8 cellular contexts compared by ENCODE assay signal in genomic region chr20:47663354-47664067, GRCh38.
DNase-seq lines count a peak whose midpoint lies in the region; ATAC-seq and TF ChIP-seq lines count a peak whose summit lies in the region.

No MANE protein-coding gene starts in this region.

- no peak overlapping the region for H3K27ac ChIP-seq in breast epithelium

- H3K4me1 ChIP-seq in breast epithelium: no peaks in the 10 kb centered on the region

- TF ChIP-seq CTCF in AG04449 (IDR thresholded peaks at IDR 0.05; ENCODE audit: insufficient read depth, low read length, missing control alignments): peak; percentile 93
- peak; percentile 96 for TF ChIP-seq CTCF in WI38 (IDR thresholded peaks at IDR 0.05; ENCODE audit: low read depth, low read length)
- TF ChIP-seq CTCF in breast epithelium (IDR thresholded peaks at IDR 0.05): peak; percentile 87 to 95 (median 92)

- POLR2A ChIA-PET in AG04449 (lab: Yijun Ruan, JAX): no interaction called here

- no peaks in the 10 kb centered on the region for H3K9me3 ChIP-seq in breast epithelium

- H3K27me3 ChIP-seq in breast epithelium: no peaks in the 10 kb centered on the region

- DNase-seq in AG04449 (ENCODE audit: low read depth, low spot score): no peak
- DNase-seq in GM19238 (ENCODE audit: insufficient read length, low spot score): peak; percentile 71
- peak; percentile 11 for DNase-seq in NCI-H2107 (lab: John Stamatoyannopoulos, UW)
- peak; percentile 65 to 80 for DNase-seq in breast epithelium (ENCODE audit: low spot score in 2 of 2)
- DNase-seq in islet precursor cell: peak; percentile 95
- peak; percentile 46 to 59 (median 53) for DNase-seq in stimulated activated CD4-positive, alpha-beta T cell treated with anti-CD3 and anti-CD28 coated beads, Interleukin-1b, Interleukin-23, amount 100 ng/mL, for 24 hours (ENCODE audit: low read depth in 4 of 4, low spot score in 1 of 4)

- H3K4me3 ChIP-seq in AG04449 (ENCODE audit: low read depth, low read length) (no peak overlapping the region), WI38 (ENCODE audit: low read depth, low read length) (no peak overlapping the region), breast epithelium (no peak overlapping the region)

- TF ChIP-seq POLR2A in breast epithelium (IDR thresholded peaks at IDR 0.05): no peak

- intact Hi-C loops in breast epithelium (cut with DNase I; ENCODE audit: low total_unique reads): loop anchor here (10.0 kb wide), 1 partner anchor 961 kb away; no protein-coding TSS in a partner anchor

- CTCF ChIA-PET in AG04449 (lab: Yijun Ruan, JAX): interaction anchor here (0.7 to 16.2 kb wide), 32 partner anchors 9 to 1167 kb away, joined by 3 to 422 read pairs (median 4); no protein-coding TSS in a partner anchor

- H3K36me3 ChIP-seq in breast epithelium: no peaks in the 10 kb centered on the region

- ATAC-seq in GM21619 (IDR thresholded peaks at IDR 0.05; ENCODE audit: unreplicated experiment): no peak
